22 cellular contexts compared by ENCODE assay signal in the genomic region with DNA sequence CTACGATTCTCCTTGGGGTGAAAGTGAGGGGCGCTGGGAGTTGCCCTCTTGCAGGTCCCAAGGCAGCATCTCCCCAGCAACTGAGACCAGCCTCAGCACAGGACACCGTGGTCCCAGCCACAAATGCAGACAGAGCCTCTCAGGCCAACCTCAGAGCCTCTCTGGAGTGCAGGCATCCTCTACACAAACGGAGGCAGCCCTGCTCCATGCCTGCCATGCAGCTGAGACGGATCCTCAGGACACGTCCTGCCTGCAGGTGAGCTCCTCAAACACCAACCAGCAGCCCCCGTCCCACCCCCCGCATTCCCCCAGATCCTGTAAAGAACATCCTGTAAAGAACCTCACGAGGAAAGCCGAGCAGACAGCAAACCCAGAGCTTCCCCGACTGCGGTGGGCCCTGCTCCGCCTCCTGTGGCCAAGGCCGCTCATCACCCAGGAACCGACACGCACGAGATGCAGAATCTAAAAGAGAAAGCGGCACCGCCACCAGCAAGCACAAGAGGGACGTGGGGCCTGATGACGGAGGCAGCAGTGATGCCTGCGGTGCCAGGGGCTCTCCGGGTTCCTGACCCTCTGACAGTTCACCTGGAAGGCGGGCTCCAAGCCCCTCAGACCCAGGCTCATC.
A peak's percentile ranks its signal among the peaks of the same experiment; 100 is the strongest.
DNase-seq lines count a peak whose midpoint lies in the region; ATAC-seq and TF ChIP-seq lines count a peak whose summit lies in the region.
"Had no signal": no experiment of that assay in that cellular context is flagged by ENCODE, and none has a peak within 500 bp of the region (broad histone marks: within the 10 kb centered on the region; RNA-seq: fewer than 3 reads in every experiment).

No MANE protein-coding gene starts in this region.

- no peaks in the 10 kb centered on the region; the same call in 1 of the 2 replicates for H3K9me3 ChIP-seq in OCI-LY3 (ENCODE audit: insufficient read depth, low read length)
- H3K9me3 ChIP-seq in neuronal stem cell (replicated peaks in 1 of 2; ENCODE audit: control insufficient read depth in 2 of 2, insufficient read depth in 1 of 2, low read depth in 1 of 2, low read length in 2 of 2) = no peaks in the 10 kb centered on the region
- no peaks in the 10 kb centered on the region for H3K9me3 ChIP-seq in upper lobe of right lung
- H3K9me3 ChIP-seq in left lung = peaks cover 0 to 8% of the 10 kb centered on the region in 2 donors

- H2AFZ ChIP-seq in OCI-LY3 (ENCODE audit: low read depth, low read length) (no peak overlapping the region), neuronal stem cell (ENCODE audit: low read length) (no peak overlapping the region)

- no peak for TF ChIP-seq CTCF in OCI-LY3 (IDR thresholded peaks at IDR 0.05; ENCODE audit: low read depth, low read length)
- no peak for TF ChIP-seq CTCF in upper lobe of right lung (IDR thresholded peaks at IDR 0.05)
- TF ChIP-seq CTCF in left lung (IDR thresholded peaks at IDR 0.05) = no peak

- H3K27ac ChIP-seq in OCI-LY3 (ENCODE audit: low read length) (peak overlapping the region; percentile 61), neuronal stem cell (replicated peaks; ENCODE audit: low read length) (no peak overlapping the region), upper lobe of right lung (no peak overlapping the region), left lung (no peak overlapping the region)
- H3K27ac ChIP-seq: A549, C4-2B had no signal

- peak overlapping the region; percentile 13 for H3K14ac ChIP-seq in neuronal stem cell (ENCODE audit: low read length)

- H2BK12ac ChIP-seq in neuronal stem cell (ENCODE audit: low read length) = no peak overlapping the region

- no peak overlapping the region for H2BK5ac ChIP-seq in neuronal stem cell (ENCODE audit: low read length)

- WGBS in neuronal stem cell (ENCODE audit: extremely low coverage in 2 of 2, insufficient read length in 2 of 2, insufficient replicate concordance in 1 of 2), 2 donors = no CpG with 5 or more reads among the region's 24 CpGs

- no peak overlapping the region for H3K4ac ChIP-seq in neuronal stem cell (ENCODE audit: low read length)

- no peak overlapping the region for H2BK15ac ChIP-seq in neuronal stem cell (ENCODE audit: low read length)

- no peaks in the 10 kb centered on the region for H4K20me1 ChIP-seq in OCI-LY3 (ENCODE audit: insufficient read depth, low read length)

- H2BK120ac ChIP-seq in neuronal stem cell (ENCODE audit: low read depth, low read length) = no peak overlapping the region

- H3K4me3 ChIP-seq in OCI-LY3 (ENCODE audit: low read length) (no peak overlapping the region), neuronal stem cell (ENCODE audit: low read length in 2 of 2) (no peak overlapping the region), upper lobe of right lung (no peak overlapping the region), left lung (no peak overlapping the region)
- H3K4me3 ChIP-seq: A549, GM12878, HAP-1 had no signal

- no peak overlapping the region for H4K91ac ChIP-seq in neuronal stem cell (ENCODE audit: low read depth, low read length, poor library complexity)

- H3K18ac ChIP-seq in neuronal stem cell (ENCODE audit: low read length) = peak overlapping the region; percentile 33

- peak overlapping the region; percentile 64 for H2AK5ac ChIP-seq in neuronal stem cell (ENCODE audit: low read depth, low read length)

- H3K23ac ChIP-seq in neuronal stem cell (ENCODE audit: low read depth, low read length, poor library complexity) = no peak overlapping the region

- peaks cover 37% of the 10 kb centered on the region for H3K4me1 ChIP-seq in OCI-LY3 (ENCODE audit: low read length)
- peaks cover 0 to 3% of the 10 kb centered on the region in 2 donors for H3K4me1 ChIP-seq in neuronal stem cell (ENCODE audit: control insufficient read depth in 2 of 2, insufficient read depth in 1 of 2, low read depth in 1 of 2, low read length in 2 of 2)
- no peaks in the 10 kb centered on the region for H3K4me1 ChIP-seq in upper lobe of right lung
- H3K4me1 ChIP-seq in left lung = no peaks in the 10 kb centered on the region
- H3K4me1 ChIP-seq: HAP-1 had no signal

- no peaks in the 10 kb centered on the region for H3K79me1 ChIP-seq in neuronal stem cell (ENCODE audit: low read depth, low read length)

- no peaks in the 10 kb centered on the region for H3K36me3 ChIP-seq in OCI-LY3 (replicated peaks; ENCODE audit: low read depth, low read length)
- H3K36me3 ChIP-seq in neuronal stem cell (replicated peaks in 1 of 2; ENCODE audit: control insufficient read depth in 2 of 2, insufficient read depth in 2 of 2, low read length in 2 of 2) = no peaks in the 10 kb centered on the region
- no peaks in the 10 kb centered on the region for H3K36me3 ChIP-seq in upper lobe of right lung
- no peaks in the 10 kb centered on the region for H3K36me3 ChIP-seq in left lung
- H3K36me3 ChIP-seq: HAP-1 had no signal

- H3K79me2 ChIP-seq in OCI-LY3 (ENCODE audit: low read length) = no peaks in the 10 kb centered on the region

- H3K27me3 ChIP-seq in OCI-LY3 (ENCODE audit: low read depth, low read length) = no peaks in the 10 kb centered on the region
- H3K27me3 ChIP-seq in neuronal stem cell (ENCODE audit: control insufficient read depth in 3 of 3, insufficient read depth in 3 of 3, low read depth in 1 of 3, low read length in 3 of 3) = peaks cover 0 to 2% (median 0%) of the 10 kb centered on the region in 3 experiments
- H3K27me3 ChIP-seq in upper lobe of right lung = no peaks in the 10 kb centered on the region
- H3K27me3 ChIP-seq in left lung = peaks cover 0 to 5% of the 10 kb centered on the region in 2 donors

- peak; percentile 58 for DNase-seq in Right ventricle myocardium inferior (ENCODE audit: missing footprints)
- DNase-seq in left ventricle myocardium superior = no peak
- DNase-seq in neuronal stem cell (ENCODE audit: low spot score) = no peak
- no peak for DNase-seq in iPS-NIHi7 (ENCODE audit: extremely low spot score)
- DNase-seq in upper lobe of right lung = no peak
- no peak for DNase-seq in left lung
- DNase-seq: 8988T; ACHN; AML-193; CD4-positive, alpha-beta T cell; CD8-positive, alpha-beta memory T cell; DMS 273 treated with DMSO at 0.1 percent for 48 hours; DMS79; EL; GDM1; GOT3; HFFc6 had no signal

- H3K9ac ChIP-seq in OCI-LY3 (ENCODE audit: low read length) = no peak overlapping the region; the same call in 1 of the 2 replicates
- H3K9ac ChIP-seq in neuronal stem cell (ENCODE audit: low read depth, low read length, poor library complexity) = no peak overlapping the region

- intact Hi-C loops in Right ventricle myocardium inferior (cut with DNase I) (no loop called here), left ventricle myocardium superior (cut with micrococcal nuclease) (no loop called here), upper lobe of right lung (cut with DNase I) (no loop called here), left lung (cut with DNase I) (no loop called here)

- H3K4me2 ChIP-seq in OCI-LY3 (ENCODE audit: low read length) (peak overlapping the region; percentile 64), neuronal stem cell (ENCODE audit: insufficient read depth, low read length, poor library complexity, severe bottlenecking) (no peak overlapping the region)
- H3K4me2 ChIP-seq: A549 had no signal

- ATAC-seq in Right ventricle myocardium inferior (no peak), left ventricle myocardium superior (no peak), upper lobe of right lung (no peak), left lung (no peak)
- ATAC-seq: A549, GM12878 had no signal

- H4K8ac ChIP-seq in neuronal stem cell (ENCODE audit: low read depth, low read length) = no peak overlapping the region
